ENCODE assay signal across 7 cellular contexts in genomic region chr4:17778431-17778830, GRCh38. TPM values are rescaled to one million over a fixed set of nuclear protein-coding genes. Genes with fewer than 3 reads are reported as not detected.
"Had no signal": no experiment of that assay in that cellular context is flagged by ENCODE, and none has a peak within 500 bp of the region (broad histone marks: within the 10 kb centered on the region; RNA-seq: fewer than 3 reads in every experiment).

No MANE protein-coding gene starts in this region.

- H3K27ac ChIP-seq: HL-60 had no signal

- DNase-seq: IMR-90, KBM-7 had no signal

- H3K4me3 ChIP-seq: K562 had no signal

- H3K27ac Mint-ChIP-seq: IgD-negative memory B cell had no signal

RNA-seq across cellular contexts. Expression of gene FAM184B, which starts 3.0 kb away (rescaled TPM):
- total RNA-seq: HepG2, HT-29, K562 had no signal
